ENCODE assay signal across 8 cellular contexts in genomic region chr20:14972690-14973089, GRCh38.
"Had no signal": no experiment of that assay in that cellular context is flagged by ENCODE, and none has a peak within 500 bp of the region (broad histone marks: within the 10 kb centered on the region; RNA-seq: fewer than 3 reads in every experiment).

No MANE protein-coding gene starts in this region.

- H3K27ac Mint-ChIP-seq: IgD-negative memory B cell had no signal

- ATAC-seq: HepG2, K562 had no signal

- H3K4me3 ChIP-seq: K562 had no signal

- H3K4me2 ChIP-seq: KMS-11 had no signal

- H3K9ac ChIP-seq: KMS-11 had no signal

- H3K36me3 Mint-ChIP-seq: IgD-negative memory B cell had no signal

- H3K4me1 Mint-ChIP-seq: IgD-negative memory B cell had no signal

- H3K27me3 Mint-ChIP-seq: IgD-negative memory B cell had no signal

- DNase-seq: IMR-90, KBM-7, KG1 had no signal

- H3K4me3 Mint-ChIP-seq: IgD-negative memory B cell had no signal

- H3K27ac ChIP-seq: HL-60, KMS-11 had no signal
